ENCODE assay signal across 8 cellular contexts in the genomic region with DNA sequence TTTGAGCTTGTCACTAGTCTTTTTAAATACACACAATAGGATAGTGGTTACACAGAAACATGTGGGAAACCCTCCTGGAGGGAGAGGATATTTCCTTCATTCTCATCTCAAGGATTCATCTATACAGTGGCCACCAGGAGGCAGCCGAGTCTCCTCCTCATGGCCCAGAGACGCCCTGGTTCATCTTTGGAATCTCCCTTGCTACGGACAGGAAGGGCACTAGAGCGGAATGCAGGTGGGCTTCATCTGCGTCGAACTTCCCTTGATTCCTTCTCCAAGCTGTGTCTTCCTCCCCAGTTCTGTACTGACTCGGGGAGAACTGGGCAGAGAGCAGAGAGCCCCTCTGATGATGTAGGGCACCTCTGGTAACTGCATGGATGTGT.
A peak's percentile ranks its signal among the peaks of the same experiment; 100 is the strongest.
DNase-seq lines count a peak whose midpoint lies in the region; ATAC-seq, FAIRE-seq and TF ChIP-seq lines count a peak whose summit lies in the region.
"Not testable (repeated sequence)": the region's sequence is repeated elsewhere in the genome, so short reads cannot be mapped to it uniquely, and the experiment has no call there.

No MANE protein-coding gene starts in this region.

- not testable (repeated sequence) for H2AK5ac ChIP-seq in H1 (ENCODE audit: low read depth, low read length)

- H2BK20ac ChIP-seq in H1 (ENCODE audit: low read length): not testable (repeated sequence)

- H3K79me2 ChIP-seq in OCI-LY3 (ENCODE audit: low read length); H1 (ENCODE audit: control insufficient read depth in 1 of 2, insufficient read depth in 2 of 2, low read length in 2 of 2); neural progenitor cell (ENCODE audit: low read depth): not testable (repeated sequence)

- not testable (repeated sequence) for H3K23ac ChIP-seq in H1 (ENCODE audit: insufficient read length)

- H3K18ac ChIP-seq in H1 (ENCODE audit: extremely low read depth, low read length): not testable (repeated sequence)

- not testable (repeated sequence) for H3K4me3 ChIP-seq in BLaER1 treated with 17β-estradiol and CSF1 and Interleukin-3, amounts not matched to agents 10 nM and 100 nM; H7 (ENCODE audit: insufficient read depth, low read depth, low read length); OCI-LY3 (ENCODE audit: low read length); H1 (ENCODE audit: extremely low read depth in 1 of 4, insufficient read depth in 2 of 4, low read depth in 3 of 4, low read length in 4 of 4); left ventricle myocardium inferior; neural progenitor cell; transverse colon

- H2BK5ac ChIP-seq in H1 (ENCODE audit: low read depth, low read length): not testable (repeated sequence)

- not testable (repeated sequence) for H3K27me3 ChIP-seq in BLaER1 treated with 17β-estradiol and CSF1 and Interleukin-3, amounts not matched to agents 10 nM and 100 nM; H7 (ENCODE audit: control insufficient read depth, insufficient read depth, low read length); OCI-LY3 (ENCODE audit: low read depth, low read length); H1 (replicated peaks in 1 of 4; ENCODE audit: control insufficient read depth in 3 of 4, extremely low read depth in 1 of 4, insufficient read depth in 3 of 4, low read length in 3 of 4); left ventricle myocardium inferior (ENCODE audit: low read depth); neural progenitor cell; transverse colon

- H3K4me3 Mint-ChIP-seq in activated T-helper 17 cell treated with anti-CD3 and anti-CD28 coated beads, Interleukin-2, amount 50 U/mL, for 72 hours: peak overlapping the region; percentile 45
- not testable (repeated sequence) for H3K4me3 Mint-ChIP-seq in neural progenitor cell

- not testable (repeated sequence) for H3K9me3 Mint-ChIP-seq in activated T-helper 17 cell treated with anti-CD3 and anti-CD28 coated beads, Interleukin-2, amount 50 U/mL, for 72 hours; neural progenitor cell

- CTCF ChIA-PET in H1 (lab: Charles Lee; ENCODE audit: partially characterized antibody): interaction anchor here (0.8 to 2.7 kb wide), 9 partner anchors 9 to 59 kb away, joined by 3 to 10 read pairs (median 6); no protein-coding TSS in a partner anchor

- not testable (repeated sequence) for H3K27ac ChIP-seq in BLaER1 treated with 17β-estradiol and CSF1 and Interleukin-3, amounts not matched to agents 10 nM and 100 nM; OCI-LY3 (ENCODE audit: low read length); H1 (ENCODE audit: low read depth, low read length); left ventricle myocardium inferior (replicated peaks); neural progenitor cell
- peak overlapping the region; percentile 36 to 55 (median 46) for H3K27ac ChIP-seq in transverse colon

- not testable (repeated sequence) for H3K56ac ChIP-seq in H1 (replicated peaks; ENCODE audit: insufficient read length, low read depth, low read length)

- H3K9ac ChIP-seq in BLaER1 treated with 17β-estradiol and CSF1 and Interleukin-3, amounts not matched to agents 10 nM and 100 nM; OCI-LY3 (ENCODE audit: low read length); H1 (replicated peaks in 1 of 4; ENCODE audit: extremely low read depth in 1 of 4, low read depth in 3 of 4, low read length in 3 of 4); neural progenitor cell: not testable (repeated sequence)

- peaks cover 92% of the 10 kb centered on the region for H3K36me3 Mint-ChIP-seq in activated T-helper 17 cell treated with anti-CD3 and anti-CD28 coated beads, Interleukin-2, amount 50 U/mL, for 72 hours (ENCODE audit: low read depth)
- peaks cover 33% of the 10 kb centered on the region for H3K36me3 Mint-ChIP-seq in neural progenitor cell

- TF ChIP-seq POLR2A in H1 (IDR thresholded peaks at IDR 0.05; ENCODE audit: control extremely low read depth in 1 of 2, low read depth in 2 of 2, low read length in 2 of 2); transverse colon (IDR thresholded peaks at IDR 0.05): not testable (repeated sequence)

- in situ Hi-C loops in transverse colon (cut with MboI; ENCODE audit: low pct_ligation_motif_present in 1 of 4, low pct_unique_long_range_greater_than_20kb in 1 of 4, low sequenced_read_pairs in 3 of 4): not testable (repeated sequence)

- not testable (repeated sequence) for H4K91ac ChIP-seq in H1 (replicated peaks; ENCODE audit: insufficient read length, low read length)

- not testable (repeated sequence) for H3K9me3 ChIP-seq in BLaER1 treated with 17β-estradiol and CSF1 and Interleukin-3, amounts not matched to agents 10 nM and 100 nM (replicated peaks in 1 of 11); OCI-LY3 (ENCODE audit: insufficient read depth, low read length); H1 (ENCODE audit: insufficient read depth in 2 of 2, low read depth in 1 of 2, low read length in 1 of 2); left ventricle myocardium inferior (replicated peaks); neural progenitor cell (ENCODE audit: low read depth); transverse colon

- not testable (repeated sequence) for TF ChIP-seq EP300 in H1 (IDR thresholded peaks at IDR 0.05; ENCODE audit: borderline replicate concordance in 1 of 2, low read depth in 2 of 2, low read length in 2 of 2); transverse colon (IDR thresholded peaks at IDR 0.05; ENCODE audit: low read depth)

- H3K27ac Mint-ChIP-seq in activated T-helper 17 cell treated with anti-CD3 and anti-CD28 coated beads, Interleukin-2, amount 50 U/mL, for 72 hours: peak overlapping the region; percentile 58
- H3K27ac Mint-ChIP-seq in neural progenitor cell: not testable (repeated sequence)

- FAIRE-seq in H1 (lab: Jason Lieb, UNC): peak; percentile 88

- intact Hi-C loops in left ventricle myocardium inferior (cut with micrococcal nuclease); transverse colon (cut with DNase I; ENCODE audit: low total_unique reads): not testable (repeated sequence)

- not testable (repeated sequence) for H2BK12ac ChIP-seq in H1 (ENCODE audit: low read depth, low read length)

- WGBS in H1 (ENCODE audit: extremely low coverage in 1 of 2, insufficient coverage in 1 of 2, insufficient read length in 1 of 2, insufficient replicate concordance in 2 of 2, low coverage in 1 of 2, low lambda C conversion rate in 2 of 2, missing lambda C conversion rate in 1 of 2), 2 experiments: 64% methylated on average over 5 of the region's 7 CpGs; no CpG with 5 or more reads in 1 of the 2 experiments
- 73% methylated on average over 7 of the region's 7 CpGs; no CpG with 5 or more reads in 1 of the 2 donors for WGBS in transverse colon (ENCODE audit: low coverage in 1 of 2), 2 donors

- not testable (repeated sequence) for H4K8ac ChIP-seq in H1 (ENCODE audit: extremely low read depth, insufficient read depth, low read length)

- not testable (repeated sequence) for H3K27me3 Mint-ChIP-seq in activated T-helper 17 cell treated with anti-CD3 and anti-CD28 coated beads, Interleukin-2, amount 50 U/mL, for 72 hours; neural progenitor cell (ENCODE audit: insufficient read depth, low read depth)

- TF ChIP-seq RAD21 in H1 (IDR thresholded peaks at IDR 0.05 in 1 of 2, conservative IDR thresholded peaks at IDR 0.05 in 1 of 2; ENCODE audit: low read depth in 2 of 2, low read length in 2 of 2): peak; percentile 10 to 22

- not testable (repeated sequence) for H3F3A ChIP-seq in neural progenitor cell (ENCODE audit: low read depth)

- H3K4me1 ChIP-seq in BLaER1 treated with 17β-estradiol and CSF1 and Interleukin-3, amounts not matched to agents 10 nM and 100 nM: peaks cover 15 to 34% (median 28%) of the 10 kb centered on the region in 10 experiments
- not testable (repeated sequence) for H3K4me1 ChIP-seq in OCI-LY3 (ENCODE audit: low read length); H1 (replicated peaks in 1 of 4; ENCODE audit: control insufficient read depth in 3 of 4, insufficient read depth in 4 of 4, low read length in 3 of 4); neural progenitor cell
- H3K4me1 ChIP-seq in left ventricle myocardium inferior (peaks cover 28% of the 10 kb centered on the region), transverse colon (peaks cover 0 to 14% (median 8%) of the 10 kb centered on the region in 4 donors)

- H2BK15ac ChIP-seq in H1 (ENCODE audit: low read length): not testable (repeated sequence)

- not testable (repeated sequence) for ATAC-seq in activated T-helper 17 cell treated with anti-CD3 and anti-CD28 coated beads, Interleukin-2, amount 50 U/mL, for 72 hours (replicated peaks)

- not testable (repeated sequence) for H2BK120ac ChIP-seq in H1 (replicated peaks; ENCODE audit: low read depth, low read length)

- not testable (repeated sequence) for H3K79me1 ChIP-seq in H1 (ENCODE audit: low read depth, low read length)

- H3K36me3 ChIP-seq in BLaER1 treated with 17β-estradiol and CSF1 and Interleukin-3, amounts not matched to agents 10 nM and 100 nM: peaks cover 18 to 75% (median 52%) of the 10 kb centered on the region in 11 experiments
- not testable (repeated sequence) for H3K36me3 ChIP-seq in H7 (replicated peaks; ENCODE audit: control insufficient read depth, insufficient read depth, low read length); OCI-LY3 (replicated peaks; ENCODE audit: low read depth, low read length); H1 (ENCODE audit: control insufficient read depth in 2 of 4, insufficient read depth in 4 of 4, low read length in 3 of 4); neural progenitor cell
- H3K36me3 ChIP-seq in left ventricle myocardium inferior: peaks cover 88% of the 10 kb centered on the region
- H3K36me3 ChIP-seq in transverse colon: peaks cover 0 to 45% (median 22%) of the 10 kb centered on the region in 4 donors

- peak; percentile 34 for TF ChIP-seq CTCF in OCI-LY3 (IDR thresholded peaks at IDR 0.05; ENCODE audit: low read depth, low read length)
- peak in 2 of 3 experiments; percentile 15 to 37; a peak in 2 of 4 replicates for TF ChIP-seq CTCF in H1 (IDR thresholded peaks at IDR 0.05; ENCODE audit: control extremely low read depth in 1 of 3, insufficient read depth in 1 of 3, low read depth in 1 of 3, low read length in 3 of 3)
- TF ChIP-seq CTCF in left ventricle myocardium inferior (IDR thresholded peaks at IDR 0.05; ENCODE audit: borderline replicate concordance): peak; percentile 29
- peak; percentile 38 for TF ChIP-seq CTCF in neural progenitor cell (IDR thresholded peaks at IDR 0.05)
- TF ChIP-seq CTCF in transverse colon (IDR thresholded peaks at IDR 0.05): peak in 2 of 5 experiments; percentile 11

- not testable (repeated sequence) for H4K20me1 ChIP-seq in BLaER1 treated with 17β-estradiol and CSF1 and Interleukin-3, amounts not matched to agents 10 nM and 100 nM; OCI-LY3 (ENCODE audit: insufficient read depth, low read length); H1 (replicated peaks in 1 of 2; ENCODE audit: control insufficient read depth in 1 of 2, insufficient read depth in 2 of 2, low read length in 2 of 2); neural progenitor cell (ENCODE audit: low read depth)

- peak overlapping the region in 8 of 11 experiments; percentile 26 to 56 (median 46); a peak in 12 of 22 replicates for H3K4me2 ChIP-seq in BLaER1 treated with 17β-estradiol and CSF1 and Interleukin-3, amounts not matched to agents 10 nM and 100 nM
- H3K4me2 ChIP-seq in OCI-LY3 (ENCODE audit: low read length): 0 out of 2 replicates have a peak overlapping the region, but pooled peaks have one; percentile 37
- not testable (repeated sequence) for H3K4me2 ChIP-seq in H1 (ENCODE audit: insufficient read depth in 1 of 2, low read depth in 2 of 2, low read length in 2 of 2); neural progenitor cell

- H4K5ac ChIP-seq in H1 (ENCODE audit: insufficient read length, low read depth, low read length): not testable (repeated sequence)

- H3K14ac ChIP-seq in H1 (ENCODE audit: insufficient read length): not testable (repeated sequence)

- H3K23me2 ChIP-seq in H1 (ENCODE audit: low read depth, low read length): not testable (repeated sequence)

- not testable (repeated sequence) for H3K4ac ChIP-seq in H1 (replicated peaks; ENCODE audit: insufficient read length, low read depth, low read length)

- DNase-seq in H7: peak; percentile 57
- DNase-seq in H1 (ENCODE audit: low read depth in 1 of 2, low spot score in 2 of 2); left ventricle myocardium inferior; neural progenitor cell (ENCODE audit: low spot score); transverse colon: not testable (repeated sequence)

- H3K4me1 Mint-ChIP-seq in activated T-helper 17 cell treated with anti-CD3 and anti-CD28 coated beads, Interleukin-2, amount 50 U/mL, for 72 hours: peaks cover 12% of the 10 kb centered on the region
- H3K4me1 Mint-ChIP-seq in neural progenitor cell: peaks cover 14% of the 10 kb centered on the region

- POLR2A ChIA-PET in H1 (lab: Charles Lee; ENCODE audit: partially characterized antibody): not testable (repeated sequence)

- not testable (repeated sequence) for H2AFZ ChIP-seq in OCI-LY3 (ENCODE audit: low read depth, low read length); H1 (ENCODE audit: low read length); neural progenitor cell (replicated peaks)
